ENCODE assay signal across 8 cellular contexts in the genomic region with DNA sequence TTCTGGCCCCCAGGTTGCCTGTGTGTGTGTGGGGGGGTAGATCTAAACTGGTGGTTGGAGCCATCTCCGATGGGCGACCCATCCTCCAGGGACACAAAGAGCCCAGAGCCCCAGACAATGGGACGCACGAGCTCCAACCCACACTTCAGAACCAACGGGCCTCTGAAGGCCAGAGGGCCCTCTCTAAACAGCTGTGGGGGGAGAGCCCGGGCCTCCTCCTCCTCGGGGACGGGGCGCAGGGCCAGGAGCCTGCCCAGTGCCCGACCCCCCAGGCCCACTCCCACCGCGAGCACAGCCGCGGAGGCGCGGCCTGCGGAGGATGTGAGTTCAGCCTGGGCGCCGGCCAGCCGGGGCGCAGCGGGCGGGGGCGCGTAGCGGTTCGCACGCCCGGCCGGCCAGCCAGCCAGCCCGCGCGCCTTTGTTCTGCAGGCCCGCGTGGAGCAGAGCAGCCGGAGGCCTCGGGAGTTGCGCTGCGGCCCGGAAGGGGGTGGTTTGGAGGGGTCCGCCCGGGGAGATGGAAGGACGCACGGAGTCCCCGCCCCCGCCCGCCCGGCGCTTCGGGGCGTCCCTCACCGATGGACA. TPM values are rescaled to one million over a fixed set of nuclear protein-coding genes. Genes with fewer than 3 reads are reported as not detected.
DNase-seq lines count a peak whose midpoint lies in the region; ATAC-seq and TF ChIP-seq lines count a peak whose summit lies in the region.

No MANE protein-coding gene starts in this region.

- DNase-seq in NCI-H1417 (lab: John Stamatoyannopoulos, UW) (peak in 2 of 3 experiments; percentile 26 to 35), NCI-H1417 treated with DMSO at 0.1 percent for 48 hours (lab: John Stamatoyannopoulos, UW) (no peak), T-cell (peak in 1 of 34 experiments; percentile 34), fibroblast of the aortic adventitia (ENCODE audit: low read depth) (peak; percentile 41), SKM-1 (lab: John Stamatoyannopoulos, UW; ENCODE audit: unreplicated experiment) (no peak)

- peak overlapping the region; percentile 60 for H3K9ac ChIP-seq in rectal smooth muscle tissue (ENCODE audit: low read length)

- TF ChIP-seq CTCF in fibroblast of the aortic adventitia (IDR thresholded peaks at IDR 0.05; ENCODE audit: insufficient read depth, low read length), result no peak

- no peaks in the 10 kb centered on the region for H3K36me3 Mint-ChIP-seq in T-cell

- CTCF ChIA-PET in T-cell (lab: Charles Lee), result interaction anchor here in 1 of 2 donors (0.6 kb wide), 1 partner anchor 140 kb away, joined by 7 read pairs; no protein-coding TSS in a partner anchor

- H3K36me3 ChIP-seq in rectal smooth muscle tissue (ENCODE audit: control insufficient read depth, insufficient read depth, low read length), result peaks cover 18% of the 10 kb centered on the region

- POLR2A ChIA-PET in T-cell (lab: Charles Lee), result interaction anchor here (0.5 to 1.2 kb wide), 6 partner anchors 9 to 386 kb away, joined by 3 to 21 read pairs (median 4); partner anchors contain the start of genes EMD (in 1 of the 2) and SLC10A3 (in 1 of the 2)

- H3K27me3 Mint-ChIP-seq in T-cell, result no peaks in the 10 kb centered on the region

- peaks cover 15% of the 10 kb centered on the region for H3K4me1 ChIP-seq in rectal smooth muscle tissue (ENCODE audit: control insufficient read depth, insufficient read depth, low read length)

- ATAC-seq in T-cell (replicated peaks in 1 of 4) (peak in 1 of 4 experiments; percentile 1), HG03521 (IDR thresholded peaks at IDR 0.05; ENCODE audit: unreplicated experiment) (no peak), HG02798 (IDR thresholded peaks at IDR 0.05; ENCODE audit: poor library complexity, unreplicated experiment) (no peak)

- peak overlapping the region; percentile 92 for H3K4me3 ChIP-seq in fibroblast of the aortic adventitia (ENCODE audit: low read depth, low read length)
- peak overlapping the region; percentile 77 for H3K4me3 ChIP-seq in rectal smooth muscle tissue (ENCODE audit: low read length)

- peak overlapping the region; percentile 80 to 97 for H3K27ac Mint-ChIP-seq in T-cell

- peak overlapping the region; percentile 98 for H3K27ac ChIP-seq in rectal smooth muscle tissue (ENCODE audit: low read depth, low read length)

- peaks cover 5% of the 10 kb centered on the region for H3K27me3 ChIP-seq in rectal smooth muscle tissue (ENCODE audit: control insufficient read depth, insufficient read depth, low read length)

- no peaks in the 10 kb centered on the region for H3K9me3 Mint-ChIP-seq in T-cell

- peak overlapping the region; percentile 88 to 95 (median 89) for H3K4me3 Mint-ChIP-seq in T-cell

- peaks cover 26 to 36% (median 31%) of the 10 kb centered on the region in 3 donors for H3K4me1 Mint-ChIP-seq in T-cell

RNA-seq across cellular contexts. Expression of gene FLNA, which starts 4.0 kb away (rescaled TPM):
- total RNA-seq in T-cell, result 1,000 to 10,000 TPM in 4 of 5 donors, 100 to 1,000 TPM in 1; 893 to 1,483 (median 1,268) TPM
- 549 and 1,365 TPM in 2 replicates for total RNA-seq in fibroblast of the aortic adventitia (ENCODE audit: low replicate concordance)

RNA-seq across cellular contexts. Expression of gene EMD, which starts 8.7 kb away (rescaled TPM):
- total RNA-seq in T-cell (100 to 1,000 TPM in 2 of 5 donors, 10 to 100 TPM in 3; 73.4 to 136 (median 80.4) TPM), fibroblast of the aortic adventitia (ENCODE audit: low replicate concordance) (9.6 and 29.9 TPM in 2 replicates)

RNA-seq across cellular contexts. Expression of gene RPL10, which starts 27.8 kb away (rescaled TPM):
- 1,000 to 10,000 TPM; 5,175 to 6,006 (median 5,765) TPM for total RNA-seq in T-cell
- total RNA-seq in fibroblast of the aortic adventitia (ENCODE audit: low replicate concordance), result 1,297 and 3,230 TPM in 2 replicates

RNA-seq across cellular contexts. Expression of gene DNASE1L1, which starts 38.7 kb away (rescaled TPM):
- total RNA-seq in T-cell (10 to 100 TPM; 22.6 to 31.3 (median 25.5) TPM), fibroblast of the aortic adventitia (ENCODE audit: low replicate concordance) (15.8 and 31.0 TPM in 2 replicates)

RNA-seq across cellular contexts. Expression of gene TAFAZZIN, which starts 40.9 kb away (rescaled TPM):
- total RNA-seq in T-cell, result 100 to 1,000 TPM in 3 of 5 donors, 10 to 100 TPM in 2; 89.8 to 144 (median 129) TPM
- 18.0 and 30.9 TPM in 2 replicates for total RNA-seq in fibroblast of the aortic adventitia (ENCODE audit: low replicate concordance)

Comparison
In these comparisons a context has a peak if more than half of its experiments do, and no peak if none do; other contexts are left out.
1. DNase-seq: peak in NCI-H1417 (2 of 3) and fibroblast of the aortic adventitia (single experiment); none in NCI-H1417 treated with DMSO at 0.1 percent for 48 hours (single experiment) and SKM-1 (single experiment).